ENCODE assay signal across 8 cellular contexts in genomic region chr6:122726649-122727048, GRCh38. TPM values are rescaled to one million over a fixed set of nuclear protein-coding genes. Genes with fewer than 3 reads are reported as not detected.
DNase-seq lines count a peak whose midpoint lies in the region; ATAC-seq, FAIRE-seq and TF ChIP-seq lines count a peak whose summit lies in the region.

No MANE protein-coding gene starts in this region.

- no peaks in the 10 kb centered on the region for H3K4me1 ChIP-seq in small intestine (ENCODE audit: control insufficient read depth in 2 of 2, insufficient read depth in 1 of 2, low read depth in 1 of 2, low read length in 1 of 2)

- no peak overlapping the region for H3K4me3 ChIP-seq in small intestine (ENCODE audit: low read depth in 1 of 2, low read length in 2 of 2)

- H3K36me3 ChIP-seq in small intestine (ENCODE audit: control insufficient read depth in 2 of 2, insufficient read depth in 2 of 2, low read length in 2 of 2): no peaks in the 10 kb centered on the region

- H3K27me3 ChIP-seq in small intestine (ENCODE audit: control insufficient read depth in 2 of 2, insufficient read depth in 2 of 2, low read length in 2 of 2): no peaks in the 10 kb centered on the region

- peak; percentile 16 to 63 for DNase-seq in NCI-H524 (lab: John Stamatoyannopoulos, UW)
- DNase-seq in NCI-H524 treated with DMSO at 0.1 percent for 48 hours (lab: John Stamatoyannopoulos, UW): no peak
- DNase-seq in NCI-H146 (lab: John Stamatoyannopoulos, UW): peak; percentile 50
- no peak for DNase-seq in chondrocyte (ENCODE audit: low spot score)
- peak; percentile 25 for DNase-seq in small intestine
- DNase-seq in T1000 (lab: John Stamatoyannopoulos, UW): no peak

- no peaks in the 10 kb centered on the region for H3K9me3 Mint-ChIP-seq in chondrocyte (ENCODE audit: low read depth)

- WGBS in small intestine, 3 donors: 31 to 55% (median 44%) methylated on average over 2 of the region's 2 CpGs

- ATAC-seq in GM19455 (IDR thresholded peaks at IDR 0.05; ENCODE audit: unreplicated experiment) (no peak), HG02588 (IDR thresholded peaks at IDR 0.05; ENCODE audit: unreplicated experiment) (no peak)

- no peaks in the 10 kb centered on the region for H3K4me1 Mint-ChIP-seq in chondrocyte (ENCODE audit: low read depth)

- H3K27me3 Mint-ChIP-seq in chondrocyte (ENCODE audit: low read depth): no peaks in the 10 kb centered on the region

- no peak overlapping the region for H3K27ac ChIP-seq in small intestine (ENCODE audit: low read depth in 1 of 2, low read length in 1 of 2)

- no peaks in the 10 kb centered on the region for H3K36me3 Mint-ChIP-seq in chondrocyte (ENCODE audit: low read depth)

- peak; percentile 75 for TF ChIP-seq CTCF in chondrocyte (IDR thresholded peaks at IDR 0.05)

- H3K27ac Mint-ChIP-seq in chondrocyte (ENCODE audit: unreplicated experiment): no peak overlapping the region

- no peak for FAIRE-seq in small intestine (lab: Jason Lieb, UNC)

- no peaks in the 10 kb centered on the region for H3K9me3 ChIP-seq in small intestine (ENCODE audit: control insufficient read depth, low read depth)

- H3K4me3 Mint-ChIP-seq in chondrocyte (ENCODE audit: unreplicated experiment): no peak overlapping the region

RNA-seq across cellular contexts. Expression of gene FABP7, which starts 52.9 kb away (rescaled TPM):
- total RNA-seq in chondrocyte: not detected in 3 replicates
- 1 to 10 TPM in 1 of 3 donors, under 1 TPM in 1, not detected in 1; 0.67 to 1.6 TPM for polyA plus RNA-seq in small intestine

Comparison
In these comparisons a context has a peak if more than half of its experiments do, and no peak if none do; other contexts are left out.
1. DNase-seq: peak in NCI-H524 (2 of 2), NCI-H146 (single experiment) and small intestine (single experiment); none in NCI-H524 treated with DMSO at 0.1 percent for 48 hours (single experiment), chondrocyte (single experiment) and T1000 (single experiment).